1 cellular context compared by ENCODE assay signal in genomic region chr11:86955674-86956522, GRCh38.
TF ChIP-seq lines count a peak whose summit lies in the region.

No MANE protein-coding gene starts in this region.

TF ChIP-seq in HepG2, 621 proteins besides CTCF, POLR2A, EP300 and RAD21 (continued from another document and continues in another):
- TF ChIP-seq ZNF407 (CRISPR knock-in tag; IDR thresholded peaks at IDR 0.05; ENCODE audit: not compliant biosample characterization) (peak; percentile 76), ZNF205 (CRISPR knock-in tag; IDR thresholded peaks at IDR 0.05) (peak; percentile 63; the same call in 1 of the 2 replicates), ZNF142 (CRISPR knock-in tag; IDR thresholded peaks at IDR 0.05) (peak; percentile 46; the same call in 1 of the 2 replicates), PHF5A (CRISPR knock-in tag; IDR thresholded peaks at IDR 0.05; ENCODE audit: low read depth, unreplicated experiment) (no peak), ZNF296 (CRISPR knock-in tag; conservative IDR thresholded peaks at IDR 0.05) (no peak), RBM22 (optimal IDR thresholded peaks at IDR 0.05; ENCODE audit: low read length) (no peak), ZBTB46 (CRISPR knock-in tag; IDR thresholded peaks at IDR 0.05; ENCODE audit: borderline replicate concordance) (no peak), KLF13 (CRISPR knock-in tag; IDR thresholded peaks at IDR 0.05) (0 out of 2 replicates have a peak, but pooled peaks have one; percentile 60), ZNF558 (CRISPR knock-in tag; IDR thresholded peaks at IDR 0.05; ENCODE audit: borderline replicate concordance) (no peak), HIC2 (CRISPR knock-in tag; IDR thresholded peaks at IDR 0.05; ENCODE audit: low read depth) (no peak), RXRA (CRISPR knock-in tag; IDR thresholded peaks at IDR 0.05) (peak; percentile 50), USF2 (IDR thresholded peaks at IDR 0.05; ENCODE audit: low read depth, low read length) (no peak), USF2 (CRISPR knock-in tag; IDR thresholded peaks at IDR 0.05; ENCODE audit: borderline replicate concordance) (no peak), SIN3A (IDR thresholded peaks at IDR 0.05; ENCODE audit: borderline replicate concordance, low read depth, low read length) (no peak; the same call in none of the 2 replicates), ATM (IDR thresholded peaks at IDR 0.05; ENCODE audit: borderline replicate concordance) (no peak), ZC3H4 (CRISPR knock-in tag; IDR thresholded peaks at IDR 0.05; ENCODE audit: borderline replicate concordance) (peak; percentile 45; the same call in 1 of the 2 replicates), KLF12 (CRISPR knock-in tag; IDR thresholded peaks at IDR 0.05; ENCODE audit: borderline replicate concordance) (0 out of 2 replicates have a peak, but pooled peaks have one; percentile 55), ZNF713 (CRISPR knock-in tag; IDR thresholded peaks at IDR 0.05) (no peak), KIAA2018 (CRISPR knock-in tag; IDR thresholded peaks at IDR 0.05; ENCODE audit: borderline replicate concordance) (no peak), ZKSCAN5 (CRISPR knock-in tag; IDR thresholded peaks at IDR 0.05) (no peak), NBN (conservative IDR thresholded peaks at IDR 0.05) (no peak), ZNF547 (CRISPR knock-in tag; IDR thresholded peaks at IDR 0.05) (peak; percentile 64)
